In genomic region chr13:96172066-96172465, GRCh38 we compare ENCODE assay signal across 27 cellular contexts.
"Had no signal": no experiment of that assay in that cellular context is flagged by ENCODE, and none has a peak within 500 bp of the region (broad histone marks: within the 10 kb centered on the region; RNA-seq: fewer than 3 reads in every experiment).

No MANE protein-coding gene starts in this region.

- H3K4me3 ChIP-seq: ascending aorta, body of pancreas, cardiac muscle cell, MG63, Peyer's patch had no signal

- H3K27me3 ChIP-seq: ascending aorta, body of pancreas, cardiac muscle cell, MG63, Peyer's patch had no signal

- DNase-seq: activated CD4-positive, alpha-beta T cell treated with anti-CD3 and anti-CD28 coated beads, Interleukin-2, amount 10 ng/mL, durations not matched to agents 24 days and 14 days; activated CD4-positive, alpha-beta T cell treated with anti-CD3 and anti-CD28 coated beads, Interleukin-2, amount 50 U/mL, for 48 hours; activated CD4-positive, CD25-positive, alpha-beta regulatory T cell treated with anti-CD3 and anti-CD28 coated beads, Interleukin-2, amount 50 U/mL, for 72 hours; activated CD8-positive, alpha-beta memory T cell treated with anti-CD3 and anti-CD28 coated beads, Interleukin-2, amount 10 ng/mL, durations not matched to agents 7 days and 5 days; activated effector memory CD4-positive, alpha-beta T cell treated with Interleukin-2 at 50 U/mL for 16 hours; activated naive CD4-positive, alpha-beta T cell; activated T-cell treated with anti-CD3 and anti-CD28 coated beads, Interleukin-2, amount 50 U/mL, for 24 hours; amniotic stem cell; body of pancreas; KG1; MG63; MV-4-11; NCI-H1092 treated with DMSO at 0.1 percent for 48 hours; NCI-H1417 treated with DMSO at 0.1 percent for 48 hours; NCI-H1694; NCI-H2029; NCI-H2107; NCI-H2171 treated with DMSO at 0.1 percent for 48 hours; NCI-H226; NCI-H510A; NCI-H526 treated with DMSO at 0.1 percent for 48 hours; NCI-H82; Peyer's patch; SHP77 treated with DMSO at 0.1 percent for 48 hours had no signal

- H3K27ac ChIP-seq: ascending aorta, body of pancreas, cardiac muscle cell, Peyer's patch had no signal

- ATAC-seq: activated CD8-positive, alpha-beta memory T cell treated with anti-CD3 and anti-CD28 coated beads, Interleukin-2, amount 10 ng/mL, durations not matched to agents 7 days and 5 days; body of pancreas; WTC11 had no signal

- H3K36me3 ChIP-seq: ascending aorta, cardiac muscle cell, MG63, Peyer's patch had no signal

- H3K9me3 ChIP-seq: ascending aorta, body of pancreas, MG63, Peyer's patch had no signal

- H3K4me1 ChIP-seq: ascending aorta, body of pancreas, Peyer's patch had no signal
